18 cellular contexts compared by ENCODE assay signal in the genomic region with DNA sequence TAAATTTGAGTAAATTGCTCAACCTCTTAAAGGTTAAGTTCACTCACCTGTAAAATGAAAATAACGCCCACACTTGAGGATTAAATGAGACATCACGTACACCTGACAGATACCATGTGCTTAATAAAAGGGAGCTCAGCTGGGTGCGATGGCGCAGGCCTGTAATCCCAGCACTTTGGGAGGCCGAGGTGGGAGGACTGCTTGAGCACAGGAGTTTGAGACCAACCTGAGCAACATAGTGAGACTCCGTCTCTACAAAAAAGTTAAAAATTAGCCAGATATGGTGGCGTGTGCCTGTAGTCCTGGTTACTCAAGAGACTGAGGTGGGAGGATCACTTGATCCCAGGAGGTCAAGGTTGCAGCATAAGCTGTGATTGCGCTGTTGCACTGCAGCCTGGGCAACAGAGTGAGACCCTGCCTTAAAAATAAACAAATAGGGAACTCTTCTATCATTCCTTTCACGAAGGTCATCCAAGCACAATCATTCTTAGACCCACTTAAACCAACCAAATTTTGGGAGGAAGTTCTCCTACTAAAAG.
DNase-seq lines count a peak whose midpoint lies in the region; ATAC-seq and TF ChIP-seq lines count a peak whose summit lies in the region.
"Had no signal": no experiment of that assay in that cellular context is flagged by ENCODE, and none has a peak within 500 bp of the region (broad histone marks: within the 10 kb centered on the region; RNA-seq: fewer than 3 reads in every experiment).

No MANE protein-coding gene starts in this region.

- 81% methylated on average over 9 of the region's 9 CpGs for WGBS in suprapubic skin

- no peaks in the 10 kb centered on the region; the same call in 1 of the 2 replicates for H3K27me3 Mint-ChIP-seq in WTC11 (ENCODE audit: low read depth)

- H3K4me1 ChIP-seq in foreskin keratinocyte (peaks cover 27% of the 10 kb centered on the region), suprapubic skin (peaks cover 52% of the 10 kb centered on the region)
- H3K4me1 ChIP-seq: BE2C had no signal

- H3K9me3 Mint-ChIP-seq in WTC11: no peaks in the 10 kb centered on the region
- H3K9me3 Mint-ChIP-seq: CD4-positive, alpha-beta memory T cell had no signal

- H3K27ac ChIP-seq in foreskin keratinocyte: peak overlapping the region; percentile 36
- H3K27ac ChIP-seq in suprapubic skin: peak overlapping the region; percentile 39

- no peaks in the 10 kb centered on the region for H3K4me1 Mint-ChIP-seq in WTC11
- H3K4me1 Mint-ChIP-seq: CD4-positive, alpha-beta memory T cell had no signal

- DNase-seq in NCI-H510A treated with DMSO at 0.1 percent for 48 hours (lab: John Stamatoyannopoulos, UW) (peak; percentile 10), NCI-H510A (lab: John Stamatoyannopoulos, UW) (no peak), WTC11 (ENCODE audit: low spot score) (no peak), foreskin keratinocyte (no peak), suprapubic skin (ENCODE audit: low spot score in 2 of 2) (no peak), COLO668 (lab: John Stamatoyannopoulos, UW; ENCODE audit: unreplicated experiment) (no peak), HK-2 (ENCODE audit: unreplicated experiment) (no peak)
- DNase-seq: BE2C; Calu3; CD4-positive, alpha-beta memory T cell; HCEC 1CT; KBM-7; MV-4-11; NCI-H226; OCI-M1; SHP77 treated with DMSO at 0.1 percent for 48 hours; SK-N-SH had no signal

- H3K36me3 ChIP-seq in suprapubic skin: no peaks in the 10 kb centered on the region
- H3K36me3 ChIP-seq: BE2C had no signal

- POLR2A ChIA-PET in WTC11 (lab: Charles Lee): no interaction called here

- no peaks in the 10 kb centered on the region for H3K27me3 ChIP-seq in foreskin keratinocyte
- H3K27me3 ChIP-seq in suprapubic skin: no peaks in the 10 kb centered on the region
- H3K27me3 ChIP-seq: BE2C had no signal

- H3K4me3 Mint-ChIP-seq in WTC11: no peak overlapping the region
- H3K4me3 Mint-ChIP-seq: CD4-positive, alpha-beta memory T cell had no signal

- CTCF ChIA-PET in WTC11 (lab: Charles Lee): no interaction called here

- H3K4me3 ChIP-seq in suprapubic skin: no peak overlapping the region

- TF ChIP-seq EP300 in suprapubic skin (IDR thresholded peaks at IDR 0.05): no peak

- ATAC-seq in WTC11 (no peak), foreskin keratinocyte (peak; percentile 0), HG03342 (IDR thresholded peaks at IDR 0.05; ENCODE audit: unreplicated experiment) (no peak)

- H3K36me3 Mint-ChIP-seq in WTC11: no peaks in the 10 kb centered on the region
- H3K36me3 Mint-ChIP-seq: CD4-positive, alpha-beta memory T cell had no signal

- H3K27ac Mint-ChIP-seq in WTC11: no peak overlapping the region
- H3K27ac Mint-ChIP-seq: CD4-positive, alpha-beta memory T cell had no signal

- TF ChIP-seq CTCF in WTC11 (IDR thresholded peaks at IDR 0.05) (no peak), foreskin keratinocyte (conservative IDR thresholded peaks at IDR 0.05) (no peak), suprapubic skin (IDR thresholded peaks at IDR 0.05) (no peak)

- no peak for TF ChIP-seq POLR2A in suprapubic skin (IDR thresholded peaks at IDR 0.05)

- no peaks in the 10 kb centered on the region for H3K9me3 ChIP-seq in suprapubic skin
- H3K9me3 ChIP-seq: BE2C, SK-N-SH had no signal

TF ChIP-seq in WTC11, 78 proteins besides CTCF, POLR2A, EP300 and RAD21:
- 0 out of 2 replicates have a peak, but pooled peaks have one; percentile 26 for TF ChIP-seq GABPB1 (CRISPR knock-in tag; IDR thresholded peaks at IDR 0.05)
- no peak for TF ChIP-seq ATF1 (CRISPR knock-in tag; IDR thresholded peaks at IDR 0.05)
- TF ChIP-seq IRF2 (CRISPR knock-in tag; IDR thresholded peaks at IDR 0.05; ENCODE audit: borderline replicate concordance, low read depth): no peak
